Comparison of ENCODE assay signal across 23 cellular contexts in the genomic region with DNA sequence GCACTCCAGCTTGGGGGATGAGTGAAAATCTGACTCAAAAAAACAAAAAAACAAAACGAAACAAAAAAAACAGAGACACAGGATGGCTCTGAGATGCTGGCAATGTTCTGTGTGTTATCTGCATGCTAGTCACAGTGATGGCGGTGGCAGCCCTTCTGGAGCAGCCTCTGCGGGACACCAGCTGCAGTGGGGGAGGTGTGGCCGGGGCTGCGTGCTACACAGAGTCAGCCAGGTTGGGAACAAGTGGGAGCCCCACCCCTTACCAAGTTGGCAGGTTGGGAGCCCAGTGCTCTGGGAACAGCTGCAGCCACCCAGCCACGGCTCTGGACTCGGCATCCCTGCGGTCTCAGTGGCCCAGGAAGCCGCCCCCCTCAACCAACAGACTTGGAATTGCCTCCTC.
A peak's percentile ranks its signal among the peaks of the same experiment; 100 is the strongest.
DNase-seq lines count a peak whose midpoint lies in the region; ATAC-seq and TF ChIP-seq lines count a peak whose summit lies in the region.
"Had no signal": no experiment of that assay in that cellular context is flagged by ENCODE, and none has a peak within 500 bp of the region (broad histone marks: within the 10 kb centered on the region; RNA-seq: fewer than 3 reads in every experiment).

No MANE protein-coding gene starts in this region.

- H3K4me2 ChIP-seq in mesenchymal stem cell (ENCODE audit: low read length, poor library complexity, severe bottlenecking), result no peak overlapping the region
- no peak overlapping the region for H3K4me2 ChIP-seq in neuronal stem cell (ENCODE audit: insufficient read depth, low read length, poor library complexity, severe bottlenecking)
- H3K4me2 ChIP-seq: A549; BLaER1 treated with 17β-estradiol and CSF1 and Interleukin-3, amounts not matched to agents 10 nM and 100 nM had no signal

- H3K27ac ChIP-seq in right cardiac atrium (ENCODE audit: low read length) (no peak overlapping the region), mesenchymal stem cell (ENCODE audit: low read length, poor library complexity, severe bottlenecking) (no peak overlapping the region), neuronal stem cell (replicated peaks; ENCODE audit: low read length) (no peak overlapping the region)
- H3K27ac ChIP-seq: 22Rv1; A549; BLaER1 treated with 17β-estradiol and CSF1 and Interleukin-3, amounts not matched to agents 10 nM and 100 nM; C4-2B had no signal

- H3K9ac ChIP-seq in mesenchymal stem cell (ENCODE audit: low read length), result no peak overlapping the region
- H3K9ac ChIP-seq in neuronal stem cell (ENCODE audit: low read depth, low read length, poor library complexity), result no peak overlapping the region
- H3K9ac ChIP-seq: BLaER1 treated with 17β-estradiol and CSF1 and Interleukin-3, amounts not matched to agents 10 nM and 100 nM had no signal

- H2BK5ac ChIP-seq in mesenchymal stem cell (ENCODE audit: low read depth, low read length, poor library complexity, severe bottlenecking), result no peak overlapping the region
- no peak overlapping the region for H2BK5ac ChIP-seq in neuronal stem cell (ENCODE audit: low read length)

- no peak overlapping the region for H4K8ac ChIP-seq in mesenchymal stem cell (ENCODE audit: low read length)
- H4K8ac ChIP-seq in neuronal stem cell (ENCODE audit: low read depth, low read length), result no peak overlapping the region

- no peak for TF ChIP-seq CTCF in WTC11 (IDR thresholded peaks at IDR 0.05)

- H3K4me3 ChIP-seq in right cardiac atrium (ENCODE audit: low read length) (no peak overlapping the region), mesenchymal stem cell (ENCODE audit: insufficient read depth in 1 of 2, low read depth in 1 of 2, low read length in 2 of 2) (no peak overlapping the region), neuronal stem cell (ENCODE audit: low read length in 2 of 2) (no peak overlapping the region)
- H3K4me3 ChIP-seq: A549; BLaER1 treated with 17β-estradiol and CSF1 and Interleukin-3, amounts not matched to agents 10 nM and 100 nM had no signal

- intact Hi-C loops in right cardiac atrium (cut with DNase I), result no loop called here
- intact Hi-C loops in cardiac septum (cut with DNase I), result no loop called here

- ATAC-seq in right cardiac atrium (no peak), WTC11 (peak; percentile 38; the same call in 1 of the 2 replicates)
- no peak for ATAC-seq in natural killer cell treated with Interleukin-12 subunit alpha and Interleukin-12 subunit beta and Interleukin-15 and Interleukin-18, amount 100 ng/mL, for 72 hours
- ATAC-seq: A549; CD8-positive, alpha-beta T cell had no signal

- H2BK15ac ChIP-seq in mesenchymal stem cell (ENCODE audit: low read depth, poor library complexity, severe bottlenecking) (peak overlapping the region; percentile 33), neuronal stem cell (ENCODE audit: low read length) (no peak overlapping the region)

- no peak overlapping the region for H3K18ac ChIP-seq in mesenchymal stem cell (ENCODE audit: low read depth in 1 of 2, low read length in 2 of 2)
- peak overlapping the region; percentile 59 for H3K18ac ChIP-seq in neuronal stem cell (ENCODE audit: low read length)

- H2BK12ac ChIP-seq in mesenchymal stem cell (ENCODE audit: low read length in 2 of 2) (no peak overlapping the region), neuronal stem cell (ENCODE audit: low read length) (no peak overlapping the region)

- DNase-seq in right cardiac atrium, result peak in 2 of 3 donors; percentile 12 to 18
- DNase-seq in cardiac septum (ENCODE audit: low spot score), result no peak
- no peak for DNase-seq in WTC11 (ENCODE audit: low spot score)
- no peak for DNase-seq in mesenchymal stem cell
- no peak for DNase-seq in neuronal stem cell (ENCODE audit: low spot score)
- no peak for DNase-seq in NCI-H2081 treated with DMSO at 0.1 percent for 48 hours (lab: John Stamatoyannopoulos, UW)
- no peak for DNase-seq in natural killer cell treated with Interleukin-12 subunit alpha and Interleukin-12 subunit beta and Interleukin-15 and Interleukin-18, amount 100 ng/mL, for 72 hours (ENCODE audit: low spot score)
- no peak for DNase-seq in occipital lobe (lab: John Stamatoyannopoulos, UW)
- DNase-seq: AML-193; Caco-2; Calu3; CD4-positive, alpha-beta T cell; CD8-positive, alpha-beta T cell; DMS53; DMS79; DND-41; EL; GDM1 had no signal

- H3K36me3 ChIP-seq in mesenchymal stem cell (ENCODE audit: control insufficient read depth in 1 of 2, insufficient read depth in 2 of 2, low read depth in 1 of 2, low read length in 2 of 2), result no peaks in the 10 kb centered on the region
- no peaks in the 10 kb centered on the region for H3K36me3 ChIP-seq in neuronal stem cell (replicated peaks in 1 of 2; ENCODE audit: control insufficient read depth in 2 of 2, insufficient read depth in 2 of 2, low read length in 2 of 2)
- H3K36me3 ChIP-seq: BLaER1 treated with 17β-estradiol and CSF1 and Interleukin-3, amounts not matched to agents 10 nM and 100 nM had no signal

- H3K23ac ChIP-seq in mesenchymal stem cell (ENCODE audit: low read length in 2 of 2) (no peak overlapping the region), neuronal stem cell (ENCODE audit: low read depth, low read length, poor library complexity) (no peak overlapping the region)

- H3K9me3 Mint-ChIP-seq in WTC11, result peaks cover 14% of the 10 kb centered on the region
- H3K9me3 Mint-ChIP-seq in natural killer cell treated with Interleukin-12 subunit alpha and Interleukin-12 subunit beta and Interleukin-15 and Interleukin-18, amount 100 ng/mL, for 72 hours, result peaks cover 13% of the 10 kb centered on the region

- H4K91ac ChIP-seq in mesenchymal stem cell (ENCODE audit: low read length) (no peak overlapping the region), neuronal stem cell (ENCODE audit: low read depth, low read length, poor library complexity) (no peak overlapping the region)

- peak overlapping the region in 1 of 2 experiments; percentile 83 for H3K14ac ChIP-seq in mesenchymal stem cell (ENCODE audit: low read length in 2 of 2)
- H3K14ac ChIP-seq in neuronal stem cell (ENCODE audit: low read length), result peak overlapping the region; percentile 56

- H3K4me1 ChIP-seq in right cardiac atrium (ENCODE audit: control insufficient read depth, insufficient read depth, low read length) (no peaks in the 10 kb centered on the region), mesenchymal stem cell (ENCODE audit: control insufficient read depth, insufficient read depth, low read depth, low read length) (no peaks in the 10 kb centered on the region), neuronal stem cell (ENCODE audit: control insufficient read depth in 2 of 2, insufficient read depth in 1 of 2, low read depth in 1 of 2, low read length in 2 of 2) (no peaks in the 10 kb centered on the region)
- H3K4me1 ChIP-seq: A549; BLaER1 treated with 17β-estradiol and CSF1 and Interleukin-3, amounts not matched to agents 10 nM and 100 nM; Caco-2 had no signal

- H2AK5ac ChIP-seq in mesenchymal stem cell (ENCODE audit: low read length, severe bottlenecking), result no peak overlapping the region
- H2AK5ac ChIP-seq in neuronal stem cell (ENCODE audit: low read depth, low read length), result peak overlapping the region; percentile 81

- POLR2A ChIA-PET in WTC11 (lab: Charles Lee), result no interaction called here

- H2AFZ ChIP-seq in mesenchymal stem cell (ENCODE audit: low read depth, low read length) (no peak overlapping the region), neuronal stem cell (ENCODE audit: low read length) (no peak overlapping the region)

- H3K36me3 Mint-ChIP-seq in WTC11, result peaks cover 10% of the 10 kb centered on the region
- no peaks in the 10 kb centered on the region for H3K36me3 Mint-ChIP-seq in natural killer cell treated with Interleukin-12 subunit alpha and Interleukin-12 subunit beta and Interleukin-15 and Interleukin-18, amount 100 ng/mL, for 72 hours
- H3K36me3 Mint-ChIP-seq: CD8-positive, alpha-beta T cell had no signal

- H3K9me3 ChIP-seq in right cardiac atrium (ENCODE audit: control insufficient read depth, low read length) (no peaks in the 10 kb centered on the region), mesenchymal stem cell (ENCODE audit: control insufficient read depth, low read length) (peaks cover 16% of the 10 kb centered on the region), neuronal stem cell (replicated peaks in 1 of 2; ENCODE audit: control insufficient read depth in 2 of 2, insufficient read depth in 1 of 2, low read depth in 1 of 2, low read length in 2 of 2) (no peaks in the 10 kb centered on the region)
- H3K9me3 ChIP-seq: A549, Caco-2 had no signal

- WGBS in right cardiac atrium, result 84% methylated on average over 9 of the region's 9 CpGs
- WGBS in mesenchymal stem cell, result 83% methylated on average over 8 of the region's 9 CpGs
- no CpG with 5 or more reads among the region's 9 CpGs for WGBS in neuronal stem cell (ENCODE audit: extremely low coverage in 2 of 2, insufficient read length in 2 of 2, insufficient replicate concordance in 1 of 2), 2 donors

- H3K27ac Mint-ChIP-seq in WTC11, result no peak overlapping the region
- no peak overlapping the region for H3K27ac Mint-ChIP-seq in natural killer cell treated with Interleukin-12 subunit alpha and Interleukin-12 subunit beta and Interleukin-15 and Interleukin-18, amount 100 ng/mL, for 72 hours
- H3K27ac Mint-ChIP-seq: B cell; CD4-positive, alpha-beta T cell; CD8-positive, alpha-beta T cell had no signal

- H3K27me3 ChIP-seq in right cardiac atrium (ENCODE audit: control insufficient read depth, insufficient read depth) (no peaks in the 10 kb centered on the region), mesenchymal stem cell (ENCODE audit: control insufficient read depth in 1 of 2, insufficient read depth in 1 of 2, low read length in 2 of 2) (no peaks in the 10 kb centered on the region), neuronal stem cell (ENCODE audit: control insufficient read depth in 3 of 3, insufficient read depth in 3 of 3, low read depth in 1 of 3, low read length in 3 of 3) (no peaks in the 10 kb centered on the region)
- H3K27me3 ChIP-seq: BLaER1 treated with 17β-estradiol and CSF1 and Interleukin-3, amounts not matched to agents 10 nM and 100 nM had no signal

- no peak overlapping the region for H2BK120ac ChIP-seq in mesenchymal stem cell (ENCODE audit: low read depth, low read length)
- peak overlapping the region; percentile 61 for H2BK120ac ChIP-seq in neuronal stem cell (ENCODE audit: low read depth, low read length)

- H3K4ac ChIP-seq in mesenchymal stem cell (ENCODE audit: low read depth in 1 of 2, low read length in 2 of 2), result no peak overlapping the region
- H3K4ac ChIP-seq in neuronal stem cell (ENCODE audit: low read length), result no peak overlapping the region

- H3K4me3 Mint-ChIP-seq in WTC11, result no peak overlapping the region
- H3K4me3 Mint-ChIP-seq in natural killer cell treated with Interleukin-12 subunit alpha and Interleukin-12 subunit beta and Interleukin-15 and Interleukin-18, amount 100 ng/mL, for 72 hours, result no peak overlapping the region
- H3K4me3 Mint-ChIP-seq: B cell; CD4-positive, alpha-beta T cell; CD8-positive, alpha-beta T cell had no signal

- no peaks in the 10 kb centered on the region for H3K27me3 Mint-ChIP-seq in WTC11 (ENCODE audit: low read depth)
- no peaks in the 10 kb centered on the region for H3K27me3 Mint-ChIP-seq in natural killer cell treated with Interleukin-12 subunit alpha and Interleukin-12 subunit beta and Interleukin-15 and Interleukin-18, amount 100 ng/mL, for 72 hours
- H3K27me3 Mint-ChIP-seq: B cell; CD4-positive, alpha-beta T cell had no signal

- H3K4me1 Mint-ChIP-seq in WTC11, result no peaks in the 10 kb centered on the region
- no peaks in the 10 kb centered on the region for H3K4me1 Mint-ChIP-seq in natural killer cell treated with Interleukin-12 subunit alpha and Interleukin-12 subunit beta and Interleukin-15 and Interleukin-18, amount 100 ng/mL, for 72 hours (ENCODE audit: low read depth in 2 of 2)
- H3K4me1 Mint-ChIP-seq: B cell had no signal

- CTCF ChIA-PET in WTC11 (lab: Charles Lee), result no interaction called here

- H3K79me1 ChIP-seq in mesenchymal stem cell (replicated peaks; ENCODE audit: low read length, poor library complexity, severe bottlenecking) (no peaks in the 10 kb centered on the region), neuronal stem cell (ENCODE audit: low read depth, low read length) (no peaks in the 10 kb centered on the region)

Comparison
In these comparisons a context has a peak if more than half of its experiments do, and no peak if none do; other contexts are left out.
1. DNase-seq: peak in right cardiac atrium (2 of 3); none in cardiac septum (single experiment), WTC11 (single experiment), mesenchymal stem cell (single experiment), neuronal stem cell (single experiment), NCI-H2081 treated with DMSO at 0.1 percent for 48 hours (single experiment), natural killer cell treated with Interleukin-12 subunit alpha and Interleukin-12 subunit beta and Interleukin-15 and Interleukin-18, amount 100 ng/mL, for 72 hours (single experiment) and occipital lobe (single experiment).